In the genomic region with DNA sequence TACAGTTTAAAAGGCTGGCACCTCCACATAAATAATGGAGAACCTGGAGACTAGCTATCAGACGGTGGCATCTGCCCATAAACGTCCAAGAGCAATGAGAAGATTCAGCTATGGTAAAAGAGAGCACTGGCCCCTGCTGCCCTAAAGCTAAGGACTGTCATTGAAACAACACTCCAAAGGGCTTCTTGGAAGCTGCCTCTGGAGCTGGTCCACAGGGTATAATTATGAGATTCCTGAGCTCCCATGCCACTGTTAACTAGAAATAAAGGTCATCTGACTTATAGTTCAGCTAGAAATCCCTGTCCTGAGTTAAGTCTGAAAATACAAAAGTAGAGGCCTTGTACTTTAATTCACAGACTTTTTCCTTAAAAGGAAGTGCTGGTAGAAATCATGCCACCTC, we compare ENCODE assay signal across 1 cellular context.
TF ChIP-seq lines count a peak whose summit lies in the region.

No MANE protein-coding gene starts in this region.

TF ChIP-seq in GM23338, 12 proteins besides CTCF, POLR2A, EP300 and RAD21 (continued from another document):
- TF ChIP-seq, protein P1, sequence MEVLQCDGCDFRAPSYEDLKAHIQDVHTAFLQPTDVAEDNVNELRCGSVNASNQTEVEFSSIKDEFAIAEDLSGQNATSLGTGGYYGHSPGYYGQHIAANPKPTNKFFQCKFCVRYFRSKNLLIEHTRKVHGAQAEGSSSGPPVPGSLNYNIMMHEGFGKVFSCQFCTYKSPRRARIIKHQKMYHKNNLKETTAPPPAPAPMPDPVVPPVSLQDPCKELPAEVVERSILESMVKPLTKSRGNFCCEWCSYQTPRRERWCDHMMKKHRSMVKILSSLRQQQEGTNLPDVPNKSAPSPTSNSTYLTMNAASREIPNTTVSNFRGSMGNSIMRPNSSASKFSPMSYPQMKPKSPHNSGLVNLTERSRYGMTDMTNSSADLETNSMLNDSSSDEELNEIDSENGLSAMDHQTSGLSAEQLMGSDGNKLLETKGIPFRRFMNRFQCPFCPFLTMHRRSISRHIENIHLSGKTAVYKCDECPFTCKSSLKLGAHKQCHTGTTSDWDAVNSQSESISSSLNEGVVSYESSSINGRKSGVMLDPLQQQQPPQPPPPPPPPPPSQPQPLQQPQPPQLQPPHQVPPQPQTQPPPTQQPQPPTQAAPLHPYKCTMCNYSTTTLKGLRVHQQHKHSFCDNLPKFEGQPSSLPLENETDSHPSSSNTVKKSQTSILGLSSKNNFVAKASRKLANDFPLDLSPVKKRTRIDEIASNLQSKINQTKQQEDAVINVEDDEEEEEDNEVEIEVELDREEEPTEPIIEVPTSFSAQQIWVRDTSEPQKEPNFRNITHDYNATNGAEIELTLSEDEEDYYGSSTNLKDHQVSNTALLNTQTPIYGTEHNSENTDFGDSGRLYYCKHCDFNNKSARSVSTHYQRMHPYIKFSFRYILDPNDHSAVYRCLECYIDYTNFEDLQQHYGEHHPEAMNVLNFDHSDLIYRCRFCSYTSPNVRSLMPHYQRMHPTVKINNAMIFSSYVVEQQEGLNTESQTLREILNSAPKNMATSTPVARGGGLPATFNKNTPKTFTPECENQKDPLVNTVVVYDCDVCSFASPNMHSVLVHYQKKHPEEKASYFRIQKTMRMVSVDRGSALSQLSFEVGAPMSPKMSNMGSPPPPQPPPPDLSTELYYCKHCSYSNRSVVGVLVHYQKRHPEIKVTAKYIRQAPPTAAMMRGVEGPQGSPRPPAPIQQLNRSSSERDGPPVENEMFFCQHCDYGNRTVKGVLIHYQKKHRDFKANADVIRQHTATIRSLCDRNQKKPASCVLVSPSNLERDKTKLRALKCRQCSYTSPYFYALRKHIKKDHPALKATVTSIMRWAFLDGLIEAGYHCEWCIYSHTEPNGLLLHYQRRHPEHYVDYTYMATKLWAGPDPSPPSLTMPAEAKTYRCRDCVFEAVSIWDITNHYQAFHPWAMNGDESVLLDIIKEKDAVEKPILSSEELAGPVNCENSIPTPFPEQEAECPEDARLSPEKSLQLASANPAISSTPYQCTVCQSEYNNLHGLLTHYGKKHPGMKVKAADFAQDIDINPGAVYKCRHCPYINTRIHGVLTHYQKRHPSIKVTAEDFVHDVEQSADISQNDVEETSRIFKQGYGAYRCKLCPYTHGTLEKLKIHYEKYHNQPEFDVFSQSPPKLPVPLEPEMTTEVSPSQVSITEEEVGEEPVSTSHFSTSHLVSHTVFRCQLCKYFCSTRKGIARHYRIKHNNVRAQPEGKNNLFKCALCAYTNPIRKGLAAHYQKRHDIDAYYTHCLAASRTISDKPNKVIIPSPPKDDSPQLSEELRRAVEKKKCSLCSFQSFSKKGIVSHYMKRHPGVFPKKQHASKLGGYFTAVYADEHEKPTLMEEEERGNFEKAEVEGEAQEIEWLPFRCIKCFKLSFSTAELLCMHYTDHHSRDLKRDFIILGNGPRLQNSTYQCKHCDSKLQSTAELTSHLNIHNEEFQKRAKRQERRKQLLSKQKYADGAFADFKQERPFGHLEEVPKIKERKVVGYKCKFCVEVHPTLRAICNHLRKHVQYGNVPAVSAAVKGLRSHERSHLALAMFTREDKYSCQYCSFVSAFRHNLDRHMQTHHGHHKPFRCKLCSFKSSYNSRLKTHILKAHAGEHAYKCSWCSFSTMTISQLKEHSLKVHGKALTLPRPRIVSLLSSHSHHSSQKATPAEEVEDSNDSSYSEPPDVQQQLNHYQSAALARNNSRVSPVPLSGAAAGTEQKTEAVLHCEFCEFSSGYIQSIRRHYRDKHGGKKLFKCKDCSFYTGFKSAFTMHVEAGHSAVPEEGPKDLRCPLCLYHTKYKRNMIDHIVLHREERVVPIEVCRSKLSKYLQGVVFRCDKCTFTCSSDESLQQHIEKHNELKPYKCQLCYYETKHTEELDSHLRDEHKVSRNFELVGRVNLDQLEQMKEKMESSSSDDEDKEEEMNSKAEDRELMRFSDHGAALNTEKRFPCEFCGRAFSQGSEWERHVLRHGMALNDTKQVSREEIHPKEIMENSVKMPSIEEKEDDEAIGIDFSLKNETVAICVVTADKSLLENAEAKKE (CRISPR knock-in tag; IDR thresholded peaks at IDR 0.05): no peak
- TF ChIP-seq NANOG (IDR thresholded peaks at IDR 0.05; ENCODE audit: borderline replicate concordance): no peak
- TF ChIP-seq, protein P2, sequence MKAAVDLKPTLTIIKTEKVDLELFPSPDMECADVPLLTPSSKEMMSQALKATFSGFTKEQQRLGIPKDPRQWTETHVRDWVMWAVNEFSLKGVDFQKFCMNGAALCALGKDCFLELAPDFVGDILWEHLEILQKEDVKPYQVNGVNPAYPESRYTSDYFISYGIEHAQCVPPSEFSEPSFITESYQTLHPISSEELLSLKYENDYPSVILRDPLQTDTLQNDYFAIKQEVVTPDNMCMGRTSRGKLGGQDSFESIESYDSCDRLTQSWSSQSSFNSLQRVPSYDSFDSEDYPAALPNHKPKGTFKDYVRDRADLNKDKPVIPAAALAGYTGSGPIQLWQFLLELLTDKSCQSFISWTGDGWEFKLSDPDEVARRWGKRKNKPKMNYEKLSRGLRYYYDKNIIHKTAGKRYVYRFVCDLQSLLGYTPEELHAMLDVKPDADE (IDR thresholded peaks at IDR 0.05): no peak
- no peak for TF ChIP-seq ZNF114 (CRISPR knock-in tag; IDR thresholded peaks at IDR 0.05)
- TF ChIP-seq CREB1 (CRISPR knock-in tag; IDR thresholded peaks at IDR 0.05; ENCODE audit: low read depth): no peak
- TF ChIP-seq POLR2AphosphoS5 (IDR thresholded peaks at IDR 0.05; ENCODE audit: low read depth): no peak
- no peak for TF ChIP-seq EZH2phosphoT487 (IDR thresholded peaks at IDR 0.05; ENCODE audit: unreplicated experiment)
- TF ChIP-seq, protein P3, sequence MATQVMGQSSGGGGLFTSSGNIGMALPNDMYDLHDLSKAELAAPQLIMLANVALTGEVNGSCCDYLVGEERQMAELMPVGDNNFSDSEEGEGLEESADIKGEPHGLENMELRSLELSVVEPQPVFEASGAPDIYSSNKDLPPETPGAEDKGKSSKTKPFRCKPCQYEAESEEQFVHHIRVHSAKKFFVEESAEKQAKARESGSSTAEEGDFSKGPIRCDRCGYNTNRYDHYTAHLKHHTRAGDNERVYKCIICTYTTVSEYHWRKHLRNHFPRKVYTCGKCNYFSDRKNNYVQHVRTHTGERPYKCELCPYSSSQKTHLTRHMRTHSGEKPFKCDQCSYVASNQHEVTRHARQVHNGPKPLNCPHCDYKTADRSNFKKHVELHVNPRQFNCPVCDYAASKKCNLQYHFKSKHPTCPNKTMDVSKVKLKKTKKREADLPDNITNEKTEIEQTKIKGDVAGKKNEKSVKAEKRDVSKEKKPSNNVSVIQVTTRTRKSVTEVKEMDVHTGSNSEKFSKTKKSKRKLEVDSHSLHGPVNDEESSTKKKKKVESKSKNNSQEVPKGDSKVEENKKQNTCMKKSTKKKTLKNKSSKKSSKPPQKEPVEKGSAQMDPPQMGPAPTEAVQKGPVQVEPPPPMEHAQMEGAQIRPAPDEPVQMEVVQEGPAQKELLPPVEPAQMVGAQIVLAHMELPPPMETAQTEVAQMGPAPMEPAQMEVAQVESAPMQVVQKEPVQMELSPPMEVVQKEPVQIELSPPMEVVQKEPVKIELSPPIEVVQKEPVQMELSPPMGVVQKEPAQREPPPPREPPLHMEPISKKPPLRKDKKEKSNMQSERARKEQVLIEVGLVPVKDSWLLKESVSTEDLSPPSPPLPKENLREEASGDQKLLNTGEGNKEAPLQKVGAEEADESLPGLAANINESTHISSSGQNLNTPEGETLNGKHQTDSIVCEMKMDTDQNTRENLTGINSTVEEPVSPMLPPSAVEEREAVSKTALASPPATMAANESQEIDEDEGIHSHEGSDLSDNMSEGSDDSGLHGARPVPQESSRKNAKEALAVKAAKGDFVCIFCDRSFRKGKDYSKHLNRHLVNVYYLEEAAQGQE (IDR thresholded peaks at IDR 0.05; ENCODE audit: unreplicated experiment): no peak
- TF ChIP-seq ZNF331 (CRISPR knock-in tag; IDR thresholded peaks at IDR 0.05; ENCODE audit: low read depth): no peak
- TF ChIP-seq EZH2 (IDR thresholded peaks at IDR 0.05; ENCODE audit: low read depth, unreplicated experiment): no peak
- TF ChIP-seq JUNB (IDR thresholded peaks at IDR 0.05; ENCODE audit: unreplicated experiment): no peak
